1 cellular context compared by ENCODE assay signal in genomic region chr11:19279455-19279854, GRCh38.
TF ChIP-seq lines count a peak whose summit lies in the region.

No MANE protein-coding gene starts in this region.

TF ChIP-seq in GM12878, 131 proteins besides CTCF, POLR2A, EP300 and RAD21 (continued from another document):
- TF ChIP-seq ATF3 (IDR thresholded peaks at IDR 0.05; ENCODE audit: borderline replicate concordance, extremely low read depth, low read depth, low read length) (no peak), ASH2L (IDR thresholded peaks at IDR 0.05; ENCODE audit: borderline replicate concordance, low read depth) (no peak), CEBPB (IDR thresholded peaks at IDR 0.05; ENCODE audit: borderline replicate concordance in 1 of 2, low read depth in 2 of 2, low read length in 2 of 2) (no peak), CUX1 (IDR thresholded peaks at IDR 0.05; ENCODE audit: insufficient replicate concordance, low read depth, low read length) (no peak), USF2 (IDR thresholded peaks at IDR 0.05; ENCODE audit: borderline replicate concordance, low read depth, low read length) (no peak), CEBPZ (IDR thresholded peaks at IDR 0.05; ENCODE audit: low read depth, low read length) (no peak), IRF3 (IDR thresholded peaks at IDR 0.05) (no peak), LARP7 (IDR thresholded peaks at IDR 0.05) (no peak), PML (IDR thresholded peaks at IDR 0.05; ENCODE audit: low read length) (no peak), YY1 (IDR thresholded peaks at IDR 0.05; ENCODE audit: low read depth, low read length) (no peak), TCF12 (IDR thresholded peaks at IDR 0.05; ENCODE audit: low read depth, low read length) (no peak), HCFC1 (IDR thresholded peaks at IDR 0.05; ENCODE audit: low read length) (no peak)
TF ChIP-seq in GM12878: peak in this region for 0.
